Comparison of ENCODE assay signal across 8 cellular contexts in the genomic region with DNA sequence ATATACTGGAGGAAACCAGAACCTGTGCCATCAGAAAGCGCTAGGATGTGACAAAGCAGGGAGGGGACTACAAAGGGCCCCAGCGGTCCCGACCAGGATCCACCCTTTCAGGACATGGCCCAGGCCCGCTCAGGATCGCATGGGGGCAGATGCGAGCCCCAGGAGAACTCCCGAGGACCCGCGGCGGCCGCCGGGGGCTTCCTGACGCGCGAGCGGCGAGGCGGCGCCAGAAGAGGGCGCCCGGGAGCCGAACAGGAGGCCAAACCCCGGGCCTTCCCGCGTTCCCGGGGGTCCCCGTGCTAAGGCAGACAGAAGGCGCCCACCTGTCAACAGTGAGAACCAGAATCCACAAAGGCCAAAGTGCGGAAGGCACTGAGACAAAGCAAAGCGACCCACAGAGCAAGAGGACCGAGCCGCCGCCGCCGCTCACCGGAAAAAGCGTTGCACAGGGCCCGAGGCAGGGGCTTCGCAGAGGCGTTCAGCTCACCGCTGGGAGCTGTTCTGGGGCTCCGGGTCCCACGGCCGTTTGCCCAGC. TPM values are rescaled to one million over a fixed set of nuclear protein-coding genes. Genes with fewer than 3 reads are reported as not detected.
DNase-seq lines count a peak whose midpoint lies in the region; ATAC-seq and TF ChIP-seq lines count a peak whose summit lies in the region.

No MANE protein-coding gene starts in this region.

- DNase-seq in NCI-H2081 (lab: John Stamatoyannopoulos, UW) (peak; percentile 11 to 21), NCI-H2081 treated with DMSO at 0.1 percent for 48 hours (lab: John Stamatoyannopoulos, UW) (no peak), NCI-H1694 treated with DMSO at 0.1 percent for 48 hours (lab: John Stamatoyannopoulos, UW) (peak; percentile 38), coronary artery (ENCODE audit: low spot score) (no peak), lung microvascular endothelial cell (ENCODE audit: low read depth in 2 of 2) (peak; percentile 60 to 86)
- peak; percentile 81 for DNase-seq in activated CD4-positive, alpha-beta T cell treated with anti-CD3 and anti-CD28 coated beads for 36 hours
- DNase-seq in stimulated activated CD4-positive, alpha-beta T cell treated with anti-CD3 and anti-CD28 coated beads, TNF-alpha, amount 100 ng/mL, for 48 hours (ENCODE audit: low read depth in 3 of 3): peak; percentile 30 to 55 (median 41)

- H3K27ac Mint-ChIP-seq in activated CD4-positive, alpha-beta T cell treated with anti-CD3 and anti-CD28 coated beads for 36 hours: peak overlapping the region; percentile 93

- no peaks in the 10 kb centered on the region for H3K9me3 Mint-ChIP-seq in activated CD4-positive, alpha-beta T cell treated with anti-CD3 and anti-CD28 coated beads for 36 hours (ENCODE audit: low read depth)

- peak overlapping the region; percentile 61 for H3K4me3 Mint-ChIP-seq in activated CD4-positive, alpha-beta T cell treated with anti-CD3 and anti-CD28 coated beads for 36 hours

- intact Hi-C loops in activated CD4-positive, alpha-beta T cell treated with anti-CD3 and anti-CD28 coated beads for 36 hours (cut with DNase I, micrococcal nuclease): loop anchor here in 1 of 2 experiments (1.0 kb wide), 2 partner anchors 39 to 172 kb away; a partner anchor contains a TSS

- peak; percentile 58 for TF ChIP-seq CTCF in coronary artery (IDR thresholded peaks at IDR 0.05)

- H3K4me3 ChIP-seq in coronary artery: peak overlapping the region; percentile 59

- peaks cover 17% of the 10 kb centered on the region for H3K4me1 Mint-ChIP-seq in activated CD4-positive, alpha-beta T cell treated with anti-CD3 and anti-CD28 coated beads for 36 hours

- CTCF ChIA-PET in activated CD4-positive, alpha-beta T cell treated with anti-CD3 and anti-CD28 coated beads for 36 hours (lab: Charles Lee): interaction anchor here (0.6 to 1.7 kb wide), 8 partner anchors 10 to 756 kb away, joined by 3 to 6 read pairs (median 4); no protein-coding TSS in a partner anchor

- peak; percentile 76 for ATAC-seq in activated CD4-positive, alpha-beta T cell treated with anti-CD3 and anti-CD28 coated beads for 36 hours
- ATAC-seq in HG03139 (IDR thresholded peaks at IDR 0.05; ENCODE audit: unreplicated experiment): no peak

- H3K27ac ChIP-seq in coronary artery: no peak overlapping the region

- no peaks in the 10 kb centered on the region for H3K27me3 Mint-ChIP-seq in activated CD4-positive, alpha-beta T cell treated with anti-CD3 and anti-CD28 coated beads for 36 hours

- POLR2A ChIA-PET in activated CD4-positive, alpha-beta T cell treated with anti-CD3 and anti-CD28 coated beads for 36 hours (lab: Charles Lee): no interaction called here

- no peaks in the 10 kb centered on the region for H3K36me3 Mint-ChIP-seq in activated CD4-positive, alpha-beta T cell treated with anti-CD3 and anti-CD28 coated beads for 36 hours (ENCODE audit: low read depth)

RNA-seq across cellular contexts. Expression of a gene that starts 7.3 kb away (rescaled TPM):
- total RNA-seq in activated CD4-positive, alpha-beta T cell treated with anti-CD3 and anti-CD28 coated beads for 36 hours: not detected
- total RNA-seq in lung microvascular endothelial cell: 0.22 and 0.60 TPM in 2 replicates

RNA-seq across cellular contexts. Expression of a gene that starts 39.2 kb away (rescaled TPM):
- total RNA-seq in activated CD4-positive, alpha-beta T cell treated with anti-CD3 and anti-CD28 coated beads for 36 hours: 10 to 100 TPM; 50.7 to 60.0 TPM
- total RNA-seq in lung microvascular endothelial cell: 12.9 and 20.2 TPM in 2 replicates

RNA-seq across cellular contexts. Expression of a gene that starts 45.7 kb away (rescaled TPM):
- total RNA-seq in activated CD4-positive, alpha-beta T cell treated with anti-CD3 and anti-CD28 coated beads for 36 hours: not detected
- total RNA-seq in lung microvascular endothelial cell: 0.79 TPM in 1 of 2 replicates, not detected in the other

Comparison
In these comparisons a context has a peak if more than half of its experiments do, and no peak if none do; other contexts are left out.
1. DNase-seq: peak in NCI-H2081 (2 of 2), NCI-H1694 treated with DMSO at 0.1 percent for 48 hours (single experiment), activated CD4-positive, alpha-beta T cell treated with anti-CD3 and anti-CD28 coated beads for 36 hours (single experiment), lung microvascular endothelial cell (2 of 2) and stimulated activated CD4-positive, alpha-beta T cell treated with anti-CD3 and anti-CD28 coated beads, TNF-alpha, amount 100 ng/mL, for 48 hours (3 of 3); none in NCI-H2081 treated with DMSO at 0.1 percent for 48 hours (single experiment) and coronary artery (single experiment).